In the genomic region with DNA sequence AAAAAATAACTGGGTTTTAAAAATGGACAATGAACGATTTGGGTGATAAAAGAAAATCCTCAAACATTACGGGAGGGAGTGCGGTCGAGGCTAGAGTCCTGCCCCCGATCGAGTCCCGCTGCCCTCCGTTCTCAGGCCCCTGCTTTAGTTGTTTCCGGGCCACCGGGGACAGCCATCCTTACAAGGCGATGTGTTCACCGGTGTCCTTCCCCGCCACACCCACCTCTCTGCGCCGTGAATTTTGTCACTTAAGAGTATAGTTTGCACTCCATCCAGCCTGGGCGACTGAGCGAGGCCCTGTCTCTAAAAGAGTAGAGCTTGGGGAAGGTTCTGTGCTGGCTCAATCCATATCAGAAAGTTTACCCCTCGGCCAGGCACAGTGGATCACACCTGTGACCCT, we compare ENCODE assay signal across 1 cellular context.
TF ChIP-seq lines count a peak whose summit lies in the region.

No MANE protein-coding gene starts in this region.

TF ChIP-seq in K562, 482 proteins besides CTCF, POLR2A, EP300 and RAD21:
- TF ChIP-seq, protein P1, sequence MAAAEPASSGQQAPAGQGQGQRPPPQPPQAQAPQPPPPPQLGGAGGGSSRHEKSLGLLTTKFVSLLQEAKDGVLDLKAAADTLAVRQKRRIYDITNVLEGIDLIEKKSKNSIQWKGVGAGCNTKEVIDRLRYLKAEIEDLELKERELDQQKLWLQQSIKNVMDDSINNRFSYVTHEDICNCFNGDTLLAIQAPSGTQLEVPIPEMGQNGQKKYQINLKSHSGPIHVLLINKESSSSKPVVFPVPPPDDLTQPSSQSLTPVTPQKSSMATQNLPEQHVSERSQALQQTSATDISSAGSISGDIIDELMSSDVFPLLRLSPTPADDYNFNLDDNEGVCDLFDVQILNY (CRISPR knock-in tag; IDR thresholded peaks at IDR 0.05): no peak
- no peak for TF ChIP-seq ELF1 (tag; IDR thresholded peaks at IDR 0.05)
- TF ChIP-seq PURB (CRISPR knock-in tag; IDR thresholded peaks at IDR 0.05; ENCODE audit: low read depth): no peak
- TF ChIP-seq OTX1 (CRISPR knock-in tag; IDR thresholded peaks at IDR 0.05): no peak
- no peak for TF ChIP-seq SETDB1 (IDR thresholded peaks at IDR 0.05; ENCODE audit: low read length)
- TF ChIP-seq CHD4 (IDR thresholded peaks at IDR 0.05; ENCODE audit: insufficient read depth, insufficient replicate concordance, low read depth, low read length, poor library complexity, severe bottlenecking): no peak
- no peak for TF ChIP-seq SPI1 (IDR thresholded peaks at IDR 0.05; ENCODE audit: borderline replicate concordance, low read depth, low read length)
- no peak for TF ChIP-seq ZNF586 (CRISPR knock-in tag; conservative IDR thresholded peaks at IDR 0.05)
- TF ChIP-seq, protein P2, sequence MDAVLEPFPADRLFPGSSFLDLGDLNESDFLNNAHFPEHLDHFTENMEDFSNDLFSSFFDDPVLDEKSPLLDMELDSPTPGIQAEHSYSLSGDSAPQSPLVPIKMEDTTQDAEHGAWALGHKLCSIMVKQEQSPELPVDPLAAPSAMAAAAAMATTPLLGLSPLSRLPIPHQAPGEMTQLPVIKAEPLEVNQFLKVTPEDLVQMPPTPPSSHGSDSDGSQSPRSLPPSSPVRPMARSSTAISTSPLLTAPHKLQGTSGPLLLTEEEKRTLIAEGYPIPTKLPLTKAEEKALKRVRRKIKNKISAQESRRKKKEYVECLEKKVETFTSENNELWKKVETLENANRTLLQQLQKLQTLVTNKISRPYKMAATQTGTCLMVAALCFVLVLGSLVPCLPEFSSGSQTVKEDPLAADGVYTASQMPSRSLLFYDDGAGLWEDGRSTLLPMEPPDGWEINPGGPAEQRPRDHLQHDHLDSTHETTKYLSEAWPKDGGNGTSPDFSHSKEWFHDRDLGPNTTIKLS (IDR thresholded peaks at IDR 0.05; ENCODE audit: borderline replicate concordance, low read depth): no peak
- TF ChIP-seq C11orf30 (IDR thresholded peaks at IDR 0.05; ENCODE audit: low read depth): no peak
- TF ChIP-seq RBBP5 (IDR thresholded peaks at IDR 0.05; ENCODE audit: borderline replicate concordance, insufficient read depth, low read length, poor library complexity, severe bottlenecking): no peak
- TF ChIP-seq TARDBP (IDR thresholded peaks at IDR 0.05): no peak
